15 cellular contexts compared by ENCODE assay signal in genomic region chr18:42242758-42243157, GRCh38.
A peak's percentile ranks its signal among the peaks of the same experiment; 100 is the strongest.
DNase-seq lines count a peak whose midpoint lies in the region; ATAC-seq lines count a peak whose summit lies in the region.
"Had no signal": no experiment of that assay in that cellular context is flagged by ENCODE, and none has a peak within 500 bp of the region (broad histone marks: within the 10 kb centered on the region; RNA-seq: fewer than 3 reads in every experiment).

No MANE protein-coding gene starts in this region.

- no peak for ATAC-seq in GM21423 (IDR thresholded peaks at IDR 0.05; ENCODE audit: unreplicated experiment)
- no peak for ATAC-seq in GM18517 (IDR thresholded peaks at IDR 0.05; ENCODE audit: unreplicated experiment)
- ATAC-seq in activated CD4-positive, alpha-beta T cell treated with anti-CD3 and anti-CD28 coated beads for 36 hours: no peak
- ATAC-seq: HCT116 had no signal

- CTCF ChIA-PET in activated CD4-positive, alpha-beta T cell treated with anti-CD3 and anti-CD28 coated beads for 36 hours (lab: Charles Lee): no interaction called here

- DNase-seq in NCI-H146 treated with DMSO at 0.1 percent for 48 hours (lab: John Stamatoyannopoulos, UW; ENCODE audit: unreplicated experiment) (peak; percentile 16), NCI-H146 (lab: John Stamatoyannopoulos, UW) (no peak), NCI-H2171 (lab: John Stamatoyannopoulos, UW) (peak; percentile 4), kidney tubule cell (ENCODE audit: low spot score) (peak; percentile 1), hepatic stellate cell (ENCODE audit: low spot score) (no peak)
- no peak for DNase-seq in activated CD4-positive, alpha-beta T cell treated with anti-CD3 and anti-CD28 coated beads for 36 hours
- DNase-seq: Calu3; CD4-positive, CD25-positive, alpha-beta regulatory T cell; DMS79; GM23248; IMR-90; KBM-7 had no signal

- H3K36me3 Mint-ChIP-seq in activated CD4-positive, alpha-beta T cell treated with anti-CD3 and anti-CD28 coated beads for 36 hours (ENCODE audit: low read depth): no peaks in the 10 kb centered on the region
- H3K36me3 Mint-ChIP-seq: CD4-positive, CD25-positive, alpha-beta regulatory T cell had no signal

- intact Hi-C loops in activated CD4-positive, alpha-beta T cell treated with anti-CD3 and anti-CD28 coated beads for 36 hours (cut with DNase I, micrococcal nuclease): no loop called here

- peaks cover 7% of the 10 kb centered on the region for H3K9me3 Mint-ChIP-seq in activated CD4-positive, alpha-beta T cell treated with anti-CD3 and anti-CD28 coated beads for 36 hours (ENCODE audit: low read depth)

- POLR2A ChIA-PET in activated CD4-positive, alpha-beta T cell treated with anti-CD3 and anti-CD28 coated beads for 36 hours (lab: Charles Lee): no interaction called here

- H3K27me3 Mint-ChIP-seq in activated CD4-positive, alpha-beta T cell treated with anti-CD3 and anti-CD28 coated beads for 36 hours: no peaks in the 10 kb centered on the region
- H3K27me3 Mint-ChIP-seq: CD4-positive, CD25-positive, alpha-beta regulatory T cell had no signal

- no peak overlapping the region for H3K4me3 Mint-ChIP-seq in activated CD4-positive, alpha-beta T cell treated with anti-CD3 and anti-CD28 coated beads for 36 hours
- H3K4me3 Mint-ChIP-seq: CD4-positive, CD25-positive, alpha-beta regulatory T cell had no signal

- H3K27ac Mint-ChIP-seq in activated CD4-positive, alpha-beta T cell treated with anti-CD3 and anti-CD28 coated beads for 36 hours: no peak overlapping the region
- H3K27ac Mint-ChIP-seq: CD4-positive, CD25-positive, alpha-beta regulatory T cell had no signal

- no peaks in the 10 kb centered on the region for H3K4me1 Mint-ChIP-seq in activated CD4-positive, alpha-beta T cell treated with anti-CD3 and anti-CD28 coated beads for 36 hours
- H3K4me1 Mint-ChIP-seq: CD4-positive, CD25-positive, alpha-beta regulatory T cell had no signal

Comparison
In these comparisons a context has a peak if more than half of its experiments do, and no peak if none do; other contexts are left out.
1. DNase-seq: peak in NCI-H146 treated with DMSO at 0.1 percent for 48 hours (single experiment), NCI-H2171 (single experiment) and kidney tubule cell (single experiment); none in NCI-H146 (single experiment), hepatic stellate cell (single experiment) and activated CD4-positive, alpha-beta T cell treated with anti-CD3 and anti-CD28 coated beads for 36 hours (single experiment).